In the genomic region with DNA sequence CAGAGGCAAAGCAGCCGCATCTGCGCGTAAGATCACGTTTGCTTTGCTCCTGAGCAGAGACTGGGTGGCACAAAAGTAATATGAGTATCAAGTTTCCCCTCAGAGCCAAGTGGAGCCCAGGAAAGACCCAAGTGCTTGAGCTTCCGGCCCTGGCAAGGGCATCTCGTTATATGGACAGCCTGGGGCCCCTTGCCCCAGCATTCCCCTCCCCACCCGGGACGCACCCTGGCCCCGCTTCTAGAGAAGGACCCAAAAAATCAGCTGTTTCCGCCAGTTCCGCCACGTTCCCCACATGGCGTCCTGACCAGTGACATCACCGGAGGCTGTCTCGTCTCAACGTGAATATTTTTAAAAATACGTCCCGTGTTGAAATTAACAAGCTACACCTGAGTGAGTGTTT, we compare ENCODE assay signal across 16 cellular contexts.
DNase-seq lines count a peak whose midpoint lies in the region; ATAC-seq and TF ChIP-seq lines count a peak whose summit lies in the region.
"Had no signal": no experiment of that assay in that cellular context is flagged by ENCODE, and none has a peak within 500 bp of the region (broad histone marks: within the 10 kb centered on the region; RNA-seq: fewer than 3 reads in every experiment).

No MANE protein-coding gene starts in this region.

- DNase-seq in NCI-H1092 treated with DMSO at 0.1 percent for 48 hours (lab: John Stamatoyannopoulos, UW) (peak; percentile 35), NCI-H1092 (lab: John Stamatoyannopoulos, UW) (no peak), mesenteric fat pad (ENCODE audit: low spot score) (peak; percentile 47), upper lobe of right lung (peak; percentile 52), NCI-H1105 (lab: John Stamatoyannopoulos, UW) (no peak)
- DNase-seq in activated naive CD8-positive, alpha-beta T cell treated with anti-CD3 and anti-CD28 coated beads, Interleukin-2, amount 10 ng/mL, durations not matched to agents 7 days and 5 days: peak; percentile 15
- DNase-seq in activated naive CD8-positive, alpha-beta T cell treated with anti-CD3 and anti-CD28 coated beads for 36 hours: no peak
- DNase-seq: DMS 273 treated with DMSO at 0.1 percent for 48 hours, KBM-7, NCI-H1694, NCI-H2171 treated with DMSO at 0.1 percent for 48 hours, OCI-M1 had no signal

- H3K4me3 ChIP-seq in upper lobe of right lung: no peak overlapping the region
- H3K4me3 ChIP-seq: BLaER1, GM23338 had no signal

- no peak for ATAC-seq in activated naive CD8-positive, alpha-beta T cell treated with anti-CD3 and anti-CD28 coated beads, Interleukin-2, amount 10 ng/mL, durations not matched to agents 7 days and 5 days (ENCODE audit: low read depth)
- ATAC-seq in upper lobe of right lung (no peak), HG02852 (IDR thresholded peaks at IDR 0.05; ENCODE audit: unreplicated experiment) (no peak)
- ATAC-seq: GM23338 had no signal

- H3K27me3 Mint-ChIP-seq in activated naive CD8-positive, alpha-beta T cell treated with anti-CD3 and anti-CD28 coated beads, Interleukin-2, amount 10 ng/mL, durations not matched to agents 7 days and 5 days: no peaks in the 10 kb centered on the region
- H3K27me3 Mint-ChIP-seq in activated naive CD8-positive, alpha-beta T cell treated with anti-CD3 and anti-CD28 coated beads for 36 hours: no peaks in the 10 kb centered on the region

- H3K27ac Mint-ChIP-seq in activated naive CD8-positive, alpha-beta T cell treated with anti-CD3 and anti-CD28 coated beads, Interleukin-2, amount 10 ng/mL, durations not matched to agents 7 days and 5 days: no peak overlapping the region
- H3K27ac Mint-ChIP-seq in activated naive CD8-positive, alpha-beta T cell treated with anti-CD3 and anti-CD28 coated beads for 36 hours: no peak overlapping the region
- H3K27ac Mint-ChIP-seq: GM23338 had no signal

- H3K27ac ChIP-seq in upper lobe of right lung: no peak overlapping the region
- H3K27ac ChIP-seq: 22Rv1, BLaER1 had no signal

- H3K9me3 ChIP-seq in upper lobe of right lung: no peaks in the 10 kb centered on the region
- H3K9me3 ChIP-seq: BLaER1 had no signal

- no peak overlapping the region for H3K4me3 Mint-ChIP-seq in activated naive CD8-positive, alpha-beta T cell treated with anti-CD3 and anti-CD28 coated beads, Interleukin-2, amount 10 ng/mL, durations not matched to agents 7 days and 5 days
- H3K4me3 Mint-ChIP-seq in activated naive CD8-positive, alpha-beta T cell treated with anti-CD3 and anti-CD28 coated beads for 36 hours: no peak overlapping the region
- H3K4me3 Mint-ChIP-seq: GM23338 had no signal

- peaks cover 11% of the 10 kb centered on the region for H3K36me3 ChIP-seq in upper lobe of right lung

- intact Hi-C loops in upper lobe of right lung (cut with DNase I): no loop called here

- no peaks in the 10 kb centered on the region for H3K9me3 Mint-ChIP-seq in activated naive CD8-positive, alpha-beta T cell treated with anti-CD3 and anti-CD28 coated beads, Interleukin-2, amount 10 ng/mL, durations not matched to agents 7 days and 5 days
- no peaks in the 10 kb centered on the region for H3K9me3 Mint-ChIP-seq in activated naive CD8-positive, alpha-beta T cell treated with anti-CD3 and anti-CD28 coated beads for 36 hours
- H3K9me3 Mint-ChIP-seq: GM23338 had no signal

- H3K4me1 Mint-ChIP-seq in activated naive CD8-positive, alpha-beta T cell treated with anti-CD3 and anti-CD28 coated beads, Interleukin-2, amount 10 ng/mL, durations not matched to agents 7 days and 5 days: no peaks in the 10 kb centered on the region
- peaks cover 7% of the 10 kb centered on the region for H3K4me1 Mint-ChIP-seq in activated naive CD8-positive, alpha-beta T cell treated with anti-CD3 and anti-CD28 coated beads for 36 hours

- POLR2A ChIA-PET in activated naive CD8-positive, alpha-beta T cell treated with anti-CD3 and anti-CD28 coated beads, Interleukin-2, amount 10 ng/mL, durations not matched to agents 7 days and 5 days (lab: Charles Lee): no interaction called here

- H3K4me1 ChIP-seq in upper lobe of right lung: peaks cover 5% of the 10 kb centered on the region

- no peaks in the 10 kb centered on the region for H3K27me3 ChIP-seq in upper lobe of right lung
- H3K27me3 ChIP-seq: BLaER1 had no signal

- peaks cover 12% of the 10 kb centered on the region for H3K36me3 Mint-ChIP-seq in activated naive CD8-positive, alpha-beta T cell treated with anti-CD3 and anti-CD28 coated beads, Interleukin-2, amount 10 ng/mL, durations not matched to agents 7 days and 5 days
- H3K36me3 Mint-ChIP-seq in activated naive CD8-positive, alpha-beta T cell treated with anti-CD3 and anti-CD28 coated beads for 36 hours: peaks cover 15% of the 10 kb centered on the region

- TF ChIP-seq CTCF in upper lobe of right lung (IDR thresholded peaks at IDR 0.05): no peak

Comparison
In these comparisons a context has a peak if more than half of its experiments do, and no peak if none do; other contexts are left out.
1. DNase-seq: peak in NCI-H1092 treated with DMSO at 0.1 percent for 48 hours (single experiment), activated naive CD8-positive, alpha-beta T cell treated with anti-CD3 and anti-CD28 coated beads, Interleukin-2, amount 10 ng/mL, durations not matched to agents 7 days and 5 days (single experiment), mesenteric fat pad (single experiment) and upper lobe of right lung (single experiment); none in NCI-H1092 (single experiment), activated naive CD8-positive, alpha-beta T cell treated with anti-CD3 and anti-CD28 coated beads for 36 hours (single experiment) and NCI-H1105 (single experiment).